In genomic region chr7:75879771-75880184, GRCh38 we compare ENCODE assay signal across 8 cellular contexts. TPM values are rescaled to one million over a fixed set of nuclear protein-coding genes. Genes with fewer than 3 reads are reported as not detected.
DNase-seq lines count a peak whose midpoint lies in the region; ATAC-seq and TF ChIP-seq lines count a peak whose summit lies in the region.

No MANE protein-coding gene starts in this region.

- H3K4me3 ChIP-seq in mucosa of descending colon = peak overlapping the region; percentile 73

- no peaks in the 10 kb centered on the region for H3K9me3 ChIP-seq in mucosa of descending colon

- peaks cover 3% of the 10 kb centered on the region for H3K36me3 ChIP-seq in mucosa of descending colon (ENCODE audit: low read depth)

- ATAC-seq in mucosa of descending colon (no peak), GM18519 (IDR thresholded peaks at IDR 0.05; ENCODE audit: low FRiP score, unreplicated experiment) (no peak), HG03460 (IDR thresholded peaks at IDR 0.05; ENCODE audit: unreplicated experiment) (no peak)

- peaks cover 26% of the 10 kb centered on the region for H3K4me1 ChIP-seq in mucosa of descending colon (ENCODE audit: low read depth)

- no peak for TF ChIP-seq CTCF in mucosa of descending colon (IDR thresholded peaks at IDR 0.05)

- intact Hi-C loops in mucosa of descending colon (cut with DNase I, micrococcal nuclease) = no loop called here

- DNase-seq in SIG-M5 treated with dmso at 0.1 percent for 504 hours (lab: John Stamatoyannopoulos, UW; ENCODE audit: unreplicated experiment) = peak; percentile 7
- DNase-seq in SIG-M5 (lab: John Stamatoyannopoulos, UW) = no peak
- DNase-seq in OCI-M1 (lab: John Stamatoyannopoulos, UW) = peak; percentile 77
- no peak for DNase-seq in caudate nucleus (lab: John Stamatoyannopoulos, UW)
- no peak for DNase-seq in mucosa of descending colon
- no peak for DNase-seq in NCI-H1436 treated with DMSO at 0.1 percent for 48 hours (lab: John Stamatoyannopoulos, UW)

- peak overlapping the region; percentile 84 for H3K27ac ChIP-seq in caudate nucleus (ENCODE audit: low read depth, low read length)

RNA-seq across cellular contexts. Expression of gene RHBDD2, which starts 0.9 kb away (rescaled TPM):
- 10 to 100 TPM; 43.9 to 50.5 (median 47.3) TPM for total RNA-seq in mucosa of descending colon

RNA-seq across cellular contexts. Expression of gene POR, which starts 35.2 kb away (rescaled TPM):
- total RNA-seq in mucosa of descending colon = 100 to 1,000 TPM in 2 of 3 donors, 10 to 100 TPM in 1; 76.4 to 122 (median 118) TPM

Comparison
In these comparisons a context has a peak if more than half of its experiments do, and no peak if none do; other contexts are left out.
1. DNase-seq: peak in SIG-M5 treated with dmso at 0.1 percent for 504 hours (single experiment) and OCI-M1 (single experiment); none in SIG-M5 (single experiment), caudate nucleus (0 of 61), mucosa of descending colon (0 of 3) and NCI-H1436 treated with DMSO at 0.1 percent for 48 hours (single experiment).